ENCODE assay signal across 10 cellular contexts in the genomic region with DNA sequence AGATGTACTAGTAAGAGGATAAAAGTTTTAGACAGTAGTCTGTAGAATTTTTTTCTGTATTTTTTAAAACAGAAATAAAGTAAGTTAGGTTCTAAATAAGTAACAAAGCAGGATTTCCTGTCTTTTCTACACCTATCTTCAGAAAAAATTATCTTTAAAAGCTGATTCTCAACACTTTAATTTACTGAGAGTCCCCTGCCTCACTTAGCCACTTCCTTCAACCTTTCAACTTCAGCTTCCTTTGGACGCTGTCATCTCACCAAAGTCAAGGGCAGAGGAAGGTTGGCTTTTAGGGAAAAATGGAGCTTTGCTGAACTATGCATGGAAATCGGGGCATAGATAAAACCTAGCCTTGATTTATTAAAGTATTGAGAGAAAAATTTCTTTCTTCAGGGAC. TPM values are rescaled to one million over a fixed set of nuclear protein-coding genes. Genes with fewer than 3 reads are reported as not detected.
DNase-seq lines count a peak whose midpoint lies in the region; ATAC-seq and TF ChIP-seq lines count a peak whose summit lies in the region.
"Had no signal": no experiment of that assay in that cellular context is flagged by ENCODE, and none has a peak within 500 bp of the region (broad histone marks: within the 10 kb centered on the region; RNA-seq: fewer than 3 reads in every experiment).

No MANE protein-coding gene starts in this region.

- no peak for TF ChIP-seq POLR2A in right lobe of liver (IDR thresholded peaks at IDR 0.05)

- H3K27me3 Mint-ChIP-seq in activated naive CD8-positive, alpha-beta T cell, result no peaks in the 10 kb centered on the region
- H3K27me3 Mint-ChIP-seq in type B pancreatic cell, result no peaks in the 10 kb centered on the region

- ATAC-seq in heart right ventricle (peak in 2 of 8 donors; percentile 38 to 41), left cardiac atrium (no peak), right lobe of liver (peak; percentile 37 to 65 (median 48)), HG02885 (IDR thresholded peaks at IDR 0.05; ENCODE audit: poor library complexity, unreplicated experiment) (no peak)

- intact Hi-C loops in heart right ventricle (cut with DNase I), result loop anchor here in 4 of 10 donors (5.0 to 10.0 kb wide), 2 partner anchors 100 to 103 kb away; no protein-coding TSS in a partner anchor
- intact Hi-C loops in left cardiac atrium (cut with DNase I), result no loop called here
- intact Hi-C loops in right lobe of liver (cut with DNase I), result no loop called here

- peaks cover 45% of the 10 kb centered on the region for H3K4me1 Mint-ChIP-seq in activated naive CD8-positive, alpha-beta T cell (ENCODE audit: low read depth)
- H3K4me1 Mint-ChIP-seq in type B pancreatic cell (ENCODE audit: unreplicated experiment), result peaks cover 23% of the 10 kb centered on the region

- H3K9me3 ChIP-seq in heart right ventricle (no peaks in the 10 kb centered on the region), right lobe of liver (no peaks in the 10 kb centered on the region)

- H3K4me3 ChIP-seq in heart right ventricle, result no peak overlapping the region
- H3K4me3 ChIP-seq in right lobe of liver, result no peak overlapping the region

- TF ChIP-seq CTCF in heart right ventricle (IDR thresholded peaks at IDR 0.05) (no peak), right lobe of liver (IDR thresholded peaks at IDR 0.05) (no peak), type B pancreatic cell (conservative IDR thresholded peaks at IDR 0.05) (no peak)

- H3K36me3 ChIP-seq in heart right ventricle, result peaks cover 0 to 50% (median 0%) of the 10 kb centered on the region in 9 donors
- H3K36me3 ChIP-seq in right lobe of liver, result no peaks in the 10 kb centered on the region

- H3K4me3 Mint-ChIP-seq in activated naive CD8-positive, alpha-beta T cell, result peak overlapping the region; percentile 55
- peak overlapping the region; percentile 58 for H3K4me3 Mint-ChIP-seq in type B pancreatic cell

- H3K27ac ChIP-seq in heart right ventricle (peak overlapping the region; percentile 31 to 83 (median 68)), right lobe of liver (peak overlapping the region in 2 of 3 donors; percentile 20 to 34)

- 46 to 65% methylated on average over 2 of the region's 2 CpGs for WGBS in heart right ventricle, 2 donors
- WGBS in right lobe of liver (ENCODE audit: insufficient coverage, low coverage, low lambda C conversion rate, missing lambda C conversion rate), result 55% methylated on average over 2 of the region's 2 CpGs

- H3K27me3 ChIP-seq in heart right ventricle (no peaks in the 10 kb centered on the region), right lobe of liver (no peaks in the 10 kb centered on the region)

- H3K4me1 ChIP-seq in heart right ventricle (peaks cover 5 to 36% (median 14%) of the 10 kb centered on the region in 9 donors), right lobe of liver (no peaks in the 10 kb centered on the region)

- DNase-seq in heart right ventricle, result no peak
- no peak for DNase-seq in left cardiac atrium
- DNase-seq in right lobe of liver, result no peak
- no peak for DNase-seq in type B pancreatic cell (ENCODE audit: extremely low spot score, unreplicated experiment)
- DNase-seq in islet precursor cell, result no peak
- DNase-seq in Kasumi-1 (lab: John Stamatoyannopoulos, UW), result no peak
- DNase-seq: C1 segment of cervical spinal cord; stimulated activated naive CD4-positive, alpha-beta T cell treated with Interleukin-2 at 50 U/mL for 16 hours had no signal

- H3K27ac Mint-ChIP-seq in activated naive CD8-positive, alpha-beta T cell, result peak overlapping the region; percentile 93
- H3K27ac Mint-ChIP-seq in type B pancreatic cell, result peak overlapping the region; percentile 90

- no peaks in the 10 kb centered on the region for H3K9me3 Mint-ChIP-seq in activated naive CD8-positive, alpha-beta T cell (ENCODE audit: low read depth)
- peaks cover 4% of the 10 kb centered on the region for H3K9me3 Mint-ChIP-seq in type B pancreatic cell

- no peaks in the 10 kb centered on the region for H3K36me3 Mint-ChIP-seq in activated naive CD8-positive, alpha-beta T cell
- peaks cover 26% of the 10 kb centered on the region for H3K36me3 Mint-ChIP-seq in type B pancreatic cell

RNA-seq across cellular contexts. Expression of a gene that starts 44.9 kb away (rescaled TPM):
- total RNA-seq in heart right ventricle (10 to 100 TPM in 8 of 10 donors, 1 to 10 TPM in 2; 8.3 to 15.6 (median 11.4) TPM), left cardiac atrium (10 to 100 TPM; 15.6 to 22.8 TPM), right lobe of liver (10 to 100 TPM in 2 of 6 experiments, 1 to 10 TPM in 4; 5.0 to 12.0 (median 8.0) TPM), type B pancreatic cell (ENCODE audit: low replicate concordance) (32.5 and 59.7 TPM in 2 replicates)
- polyA plus RNA-seq in heart right ventricle, result 10 to 100 TPM; 19.2 to 51.7 TPM

Comparison
In these comparisons a context has a peak if more than half of its experiments do, and no peak if none do; other contexts are left out.
1. ATAC-seq: peak in right lobe of liver (4 of 4); none in left cardiac atrium (0 of 2) and HG02885 (single experiment).